9 cellular contexts compared by ENCODE assay signal in genomic region chr1:206544562-206545257, GRCh38. TPM values are rescaled to one million over a fixed set of nuclear protein-coding genes. Genes with fewer than 3 reads are reported as not detected.
DNase-seq lines count a peak whose midpoint lies in the region; ATAC-seq, FAIRE-seq and TF ChIP-seq lines count a peak whose summit lies in the region.
"Had no signal": no experiment of that assay in that cellular context is flagged by ENCODE, and none has a peak within 500 bp of the region (broad histone marks: within the 10 kb centered on the region; RNA-seq: fewer than 3 reads in every experiment).

No MANE protein-coding gene starts in this region.

- H3K4me3 ChIP-seq in astrocyte (ENCODE audit: insufficient read depth, low read depth, low read length), result no peak overlapping the region
- H3K4me3 ChIP-seq: skin epidermis had no signal

- no peaks in the 10 kb centered on the region for H4K20me1 ChIP-seq in astrocyte (ENCODE audit: insufficient read depth, low read length)

- H3K4me2 ChIP-seq in astrocyte (ENCODE audit: low read length), result no peak overlapping the region

- H3K36me3 Mint-ChIP-seq in astrocyte (ENCODE audit: low read depth, unreplicated experiment), result peaks cover 3% of the 10 kb centered on the region

- H3K9ac ChIP-seq in astrocyte (ENCODE audit: low read length), result no peak overlapping the region

- ATAC-seq in HG02623 (IDR thresholded peaks at IDR 0.05; ENCODE audit: unreplicated experiment), result no peak

- no peak overlapping the region for H3K27ac Mint-ChIP-seq in astrocyte (ENCODE audit: unreplicated experiment)

- H3K79me2 ChIP-seq in astrocyte (ENCODE audit: insufficient read depth, low read length), result no peaks in the 10 kb centered on the region

- FAIRE-seq in astrocyte (lab: Jason Lieb, UNC), result no peak

- H3K9me3 Mint-ChIP-seq in astrocyte (ENCODE audit: unreplicated experiment), result no peaks in the 10 kb centered on the region

- H3K27ac ChIP-seq in astrocyte (ENCODE audit: low read depth, low read length), result no peak overlapping the region
- H3K27ac ChIP-seq: skin epidermis had no signal

- in situ Hi-C loops in GM13976 (cut with MboI; ENCODE audit: low sequenced_read_pairs, unreplicated experiment), result loop anchor here (5.0 kb wide), 1 partner anchor 38 kb away; no protein-coding TSS in a partner anchor

- no peak overlapping the region for H2AFZ ChIP-seq in astrocyte (ENCODE audit: low read depth, low read length)

- no peaks in the 10 kb centered on the region for H3K36me3 ChIP-seq in astrocyte (ENCODE audit: insufficient read depth, low read length)

- TF ChIP-seq CTCF in GM13976 (IDR thresholded peaks at IDR 0.05; ENCODE audit: borderline replicate concordance, control extremely low read depth, extremely low read depth, insufficient read depth, missing control alignments) (peak; percentile 97), astrocyte (IDR thresholded peaks at IDR 0.05; ENCODE audit: insufficient read depth, low read depth, low read length) (peak; percentile 81)

- peaks cover 4% of the 10 kb centered on the region for H3K27me3 ChIP-seq in astrocyte (ENCODE audit: insufficient read depth, low read length)

- no peaks in the 10 kb centered on the region for H3K9me3 ChIP-seq in astrocyte (ENCODE audit: insufficient read depth, low read depth, low read length)

- no peaks in the 10 kb centered on the region for H3K4me1 Mint-ChIP-seq in astrocyte (ENCODE audit: low read depth, unreplicated experiment)

- H3K4me1 ChIP-seq in astrocyte (ENCODE audit: insufficient read depth, low read length), result no peaks in the 10 kb centered on the region

- no peak overlapping the region for H3K4me3 Mint-ChIP-seq in astrocyte (ENCODE audit: unreplicated experiment)

- DNase-seq in A172 (ENCODE audit: low spot score), result peak; percentile 68
- DNase-seq in GM13976 (ENCODE audit: low spot score), result peak; percentile 85
- peak; percentile 66 for DNase-seq in NCI-H1105 (lab: John Stamatoyannopoulos, UW)
- peak; percentile 87 for DNase-seq in T-helper 9 cell
- DNase-seq in astrocyte (ENCODE audit: low read depth), result no peak
- peak in 42 of 51 donors; percentile 3 to 74 (median 35) for DNase-seq in hypothalamus (lab: John Stamatoyannopoulos, UW)
- peak; percentile 82 for DNase-seq in stimulated activated CD4-positive, alpha-beta T cell treated with anti-CD3 and anti-CD28 coated beads, Interleukin-12 subunit alpha, Interleukin-12 subunit beta, amount 100 ng/mL, for 4 hours

- H3K27me3 Mint-ChIP-seq in astrocyte (ENCODE audit: low read depth, unreplicated experiment), result peaks cover 31% of the 10 kb centered on the region

RNA-seq across cellular contexts. Expression of gene RASSF5, which starts 37.4 kb away (rescaled TPM):
- total RNA-seq in A172 (2014; rRNA removed; shearing (Covaris generic)), result 3.3 and 5.8 TPM in 2 replicates
- total RNA-seq in astrocyte, result 0.43 and 0.53 TPM in 2 replicates
